ENCODE assay signal across 13 cellular contexts in genomic region chr12:124411953-124412645, GRCh38.
DNase-seq lines count a peak whose midpoint lies in the region; ATAC-seq and TF ChIP-seq lines count a peak whose summit lies in the region.
"Had no signal": no experiment of that assay in that cellular context is flagged by ENCODE, and none has a peak within 500 bp of the region (broad histone marks: within the 10 kb centered on the region; RNA-seq: fewer than 3 reads in every experiment).

No MANE protein-coding gene starts in this region.

- WGBS in endodermal cell (ENCODE audit: insufficient coverage in 1 of 2, insufficient read length in 1 of 2), 2 experiments: 92 to 100% methylated on average over 7 to 22 of the region's 22 CpGs

- H3K4me1 Mint-ChIP-seq in endodermal cell: peaks cover 4% of the 10 kb centered on the region
- H3K4me1 Mint-ChIP-seq in nephron: peaks cover 46% of the 10 kb centered on the region
- peaks cover 23% of the 10 kb centered on the region for H3K4me1 Mint-ChIP-seq in type B pancreatic cell (ENCODE audit: unreplicated experiment)
- peaks cover 6% of the 10 kb centered on the region for H3K4me1 Mint-ChIP-seq in stimulated activated memory B cell treated with anti-CD40 and anti-IgM and Interleukin-4, amounts not matched to agents 10 μg/mL and 1 μg/mL and 100 μg/mL, for 72 hours

- H3K9me3 Mint-ChIP-seq in endodermal cell (no peaks in the 10 kb centered on the region), nephron (no peaks in the 10 kb centered on the region), type B pancreatic cell (no peaks in the 10 kb centered on the region)
- no peaks in the 10 kb centered on the region for H3K9me3 Mint-ChIP-seq in stimulated activated memory B cell treated with anti-CD40 and anti-IgM and Interleukin-4, amounts not matched to agents 10 μg/mL and 1 μg/mL and 100 μg/mL, for 72 hours
- H3K9me3 Mint-ChIP-seq: activated naive CD8-positive, alpha-beta T cell treated with anti-CD3 and anti-CD28 coated beads, Interleukin-2, amount 10 ng/mL, durations not matched to agents 7 days and 5 days; IgD-negative memory B cell; stimulated activated naive B cell treated with anti-CD40 and anti-IgM and Interleukin-4, amounts not matched to agents 10 μg/mL and 1 μg/mL and 100 μg/mL, for 72 hours had no signal

- no peak overlapping the region for H3K4me3 ChIP-seq in Peyer's patch
- no peak overlapping the region for H3K4me3 ChIP-seq in endodermal cell (ENCODE audit: low read length)

- H3K4me3 Mint-ChIP-seq in endodermal cell (no peak overlapping the region), nephron (peak overlapping the region in 1 of 3 experiments; percentile 19), type B pancreatic cell (no peak overlapping the region)
- no peak overlapping the region for H3K4me3 Mint-ChIP-seq in stimulated activated memory B cell treated with anti-CD40 and anti-IgM and Interleukin-4, amounts not matched to agents 10 μg/mL and 1 μg/mL and 100 μg/mL, for 72 hours
- H3K4me3 Mint-ChIP-seq: activated naive CD8-positive, alpha-beta T cell treated with anti-CD3 and anti-CD28 coated beads, Interleukin-2, amount 10 ng/mL, durations not matched to agents 7 days and 5 days; IgD-negative memory B cell; stimulated activated naive B cell treated with anti-CD40 and anti-IgM and Interleukin-4, amounts not matched to agents 10 μg/mL and 1 μg/mL and 100 μg/mL, for 72 hours had no signal

- H3K27me3 ChIP-seq in Peyer's patch: no peaks in the 10 kb centered on the region
- H3K27me3 ChIP-seq in endodermal cell (ENCODE audit: control insufficient read depth, insufficient read depth, low read length, poor library complexity, severe bottlenecking): no peaks in the 10 kb centered on the region

- DNase-seq in Peyer's patch (no peak), endodermal cell (no peak), type B pancreatic cell (ENCODE audit: extremely low spot score, unreplicated experiment) (no peak), DMS153 treated with DMSO at 0.1 percent for 48 hours (lab: John Stamatoyannopoulos, UW; ENCODE audit: unreplicated experiment) (no peak)
- no peak for DNase-seq in NK-92 treated with Interleukin-12 subunit alpha and Interleukin-12 subunit beta, amount 100 ng/mL, for 24 hours (lab: John Stamatoyannopoulos, UW)
- DNase-seq: activated naive CD8-positive, alpha-beta T cell treated with anti-CD3 and anti-CD28 coated beads, Interleukin-2, amount 10 ng/mL, durations not matched to agents 7 days and 5 days; NCI-H1105; NCI-H524 treated with DMSO at 0.1 percent for 48 hours; SHP77; stimulated activated naive B cell treated with anti-CD40 and anti-IgM and Interleukin-4, amounts not matched to agents 10 μg/mL and 1 μg/mL and 100 μg/mL, for 72 hours had no signal

- H3K27me3 Mint-ChIP-seq in endodermal cell (ENCODE audit: insufficient read depth) (no peaks in the 10 kb centered on the region), nephron (ENCODE audit: low read depth) (peaks cover 4% of the 10 kb centered on the region), type B pancreatic cell (no peaks in the 10 kb centered on the region)
- no peaks in the 10 kb centered on the region for H3K27me3 Mint-ChIP-seq in stimulated activated memory B cell treated with anti-CD40 and anti-IgM and Interleukin-4, amounts not matched to agents 10 μg/mL and 1 μg/mL and 100 μg/mL, for 72 hours
- H3K27me3 Mint-ChIP-seq: activated naive CD8-positive, alpha-beta T cell treated with anti-CD3 and anti-CD28 coated beads, Interleukin-2, amount 10 ng/mL, durations not matched to agents 7 days and 5 days; IgD-negative memory B cell; stimulated activated naive B cell treated with anti-CD40 and anti-IgM and Interleukin-4, amounts not matched to agents 10 μg/mL and 1 μg/mL and 100 μg/mL, for 72 hours had no signal

- H3K27ac ChIP-seq in Peyer's patch (peak overlapping the region in 3 of 4 donors; percentile 35 to 73 (median 52)), endodermal cell (ENCODE audit: low read depth, low read length) (no peak overlapping the region)

- TF ChIP-seq CTCF in Peyer's patch (IDR thresholded peaks at IDR 0.05) (no peak), endodermal cell (conservative IDR thresholded peaks at IDR 0.05) (no peak), nephron (IDR thresholded peaks at IDR 0.05; ENCODE audit: unreplicated experiment in 3 of 3) (no peak), type B pancreatic cell (conservative IDR thresholded peaks at IDR 0.05) (no peak)

- H3K27ac Mint-ChIP-seq in endodermal cell (peak overlapping the region; percentile 24), nephron (peak overlapping the region in 2 of 3 experiments; percentile 70 to 89), type B pancreatic cell (peak overlapping the region; percentile 53)
- H3K27ac Mint-ChIP-seq in stimulated activated memory B cell treated with anti-CD40 and anti-IgM and Interleukin-4, amounts not matched to agents 10 μg/mL and 1 μg/mL and 100 μg/mL, for 72 hours: no peak overlapping the region
- H3K27ac Mint-ChIP-seq: activated naive CD8-positive, alpha-beta T cell treated with anti-CD3 and anti-CD28 coated beads, Interleukin-2, amount 10 ng/mL, durations not matched to agents 7 days and 5 days; IgD-negative memory B cell had no signal

- H3K36me3 ChIP-seq in Peyer's patch (peaks cover 0 to 30% (median 0%) of the 10 kb centered on the region in 3 donors), endodermal cell (ENCODE audit: control insufficient read depth, insufficient read depth, low read length) (peaks cover 4% of the 10 kb centered on the region)

- H3K36me3 Mint-ChIP-seq in endodermal cell (ENCODE audit: low read depth): peaks cover 23% of the 10 kb centered on the region
- peaks cover 32% of the 10 kb centered on the region for H3K36me3 Mint-ChIP-seq in nephron (ENCODE audit: low read depth)
- H3K36me3 Mint-ChIP-seq in type B pancreatic cell: peaks cover 1% of the 10 kb centered on the region
- peaks cover 60% of the 10 kb centered on the region for H3K36me3 Mint-ChIP-seq in stimulated activated memory B cell treated with anti-CD40 and anti-IgM and Interleukin-4, amounts not matched to agents 10 μg/mL and 1 μg/mL and 100 μg/mL, for 72 hours
- H3K36me3 Mint-ChIP-seq: activated naive CD8-positive, alpha-beta T cell treated with anti-CD3 and anti-CD28 coated beads, Interleukin-2, amount 10 ng/mL, durations not matched to agents 7 days and 5 days had no signal

- TF ChIP-seq POLR2A in Peyer's patch (IDR thresholded peaks at IDR 0.05): no peak

- peaks cover 0 to 43% (median 0%) of the 10 kb centered on the region in 4 donors for H3K4me1 ChIP-seq in Peyer's patch
- no peaks in the 10 kb centered on the region for H3K4me1 ChIP-seq in endodermal cell (ENCODE audit: control insufficient read depth, insufficient read depth, low read length)

- ATAC-seq in stimulated activated memory B cell treated with anti-CD40 and anti-IgM and Interleukin-4, amounts not matched to agents 10 μg/mL and 1 μg/mL and 100 μg/mL, for 72 hours: no peak
- ATAC-seq: stimulated activated naive B cell treated with anti-CD40 and anti-IgM and Interleukin-4, amounts not matched to agents 10 μg/mL and 1 μg/mL and 100 μg/mL, for 72 hours had no signal

- H3K9ac ChIP-seq in endodermal cell (ENCODE audit: extremely low read depth, low read length, poor library complexity, severe bottlenecking): no peak overlapping the region

- H3K9me3 ChIP-seq in Peyer's patch (no peaks in the 10 kb centered on the region), endodermal cell (ENCODE audit: control insufficient read depth, low read length) (no peaks in the 10 kb centered on the region)
